In the genomic region with DNA sequence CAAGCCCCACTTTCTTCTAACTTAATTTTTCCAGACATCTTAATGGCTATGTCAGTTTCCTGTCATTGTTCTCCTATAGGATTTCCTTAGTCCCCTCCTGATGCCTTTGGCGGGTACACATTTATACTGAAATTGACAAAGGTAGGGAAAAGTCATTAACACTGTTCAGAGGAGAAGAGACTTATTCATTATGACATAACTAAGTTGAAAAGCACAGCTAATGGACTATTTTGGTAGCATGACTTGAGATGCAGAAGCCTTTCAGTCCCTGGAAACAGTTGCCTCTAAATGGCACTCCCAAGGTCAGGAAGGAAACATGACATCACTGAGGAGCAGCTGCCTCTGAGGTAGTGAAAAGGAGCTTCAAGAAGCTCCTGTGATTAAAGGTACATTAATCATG, we compare ENCODE assay signal across 22 cellular contexts.
A peak's percentile ranks its signal among the peaks of the same experiment; 100 is the strongest.
DNase-seq lines count a peak whose midpoint lies in the region; ATAC-seq, FAIRE-seq and TF ChIP-seq lines count a peak whose summit lies in the region.
"Had no signal": no experiment of that assay in that cellular context is flagged by ENCODE, and none has a peak within 500 bp of the region (broad histone marks: within the 10 kb centered on the region; RNA-seq: fewer than 3 reads in every experiment).

No MANE protein-coding gene starts in this region.

- TF ChIP-seq CTCF in SK-N-SH (IDR thresholded peaks at IDR 0.05) (no peak), bronchial epithelial cell (IDR thresholded peaks at IDR 0.05; ENCODE audit: insufficient read depth, low read length, severe bottlenecking) (no peak), lower lobe of right lung (IDR thresholded peaks at IDR 0.05) (no peak)

- TF ChIP-seq RAD21 in SK-N-SH (IDR thresholded peaks at IDR 0.05; ENCODE audit: low read length), result no peak

- H3K36me3 ChIP-seq in SK-N-SH (replicated peaks in 1 of 2; ENCODE audit: control insufficient read depth in 1 of 2, insufficient read depth in 2 of 2, low read length in 1 of 2), result no peaks in the 10 kb centered on the region
- no peaks in the 10 kb centered on the region for H3K36me3 ChIP-seq in bronchial epithelial cell (ENCODE audit: control insufficient read depth, insufficient read depth, low read length)
- no peaks in the 10 kb centered on the region for H3K36me3 ChIP-seq in skeletal muscle tissue (ENCODE audit: control insufficient read depth in 3 of 3, insufficient read depth in 3 of 3, low read length in 3 of 3)
- no peaks in the 10 kb centered on the region for H3K36me3 ChIP-seq in lower lobe of right lung
- H3K36me3 ChIP-seq: Peyer's patch, WERI-Rb-1 had no signal

- H4K20me1 ChIP-seq in SK-N-SH (ENCODE audit: insufficient read depth), result no peaks in the 10 kb centered on the region

- WGBS in SK-N-SH (ENCODE audit: low lambda C conversion rate), result 70% methylated on average over 1 of the region's 1 CpG

- no peak overlapping the region for H2AFZ ChIP-seq in SK-N-SH (ENCODE audit: low read depth)

- H3K4me1 ChIP-seq in SK-N-SH (ENCODE audit: control insufficient read depth in 1 of 2, insufficient read depth in 2 of 2, low read depth in 1 of 2, low read length in 1 of 2), result peaks cover 0 to 8% of the 10 kb centered on the region in 2 experiments; a peak in 1 of 4 replicates
- peaks cover 0 to 4% (median 0%) of the 10 kb centered on the region in 3 donors for H3K4me1 ChIP-seq in skeletal muscle tissue (ENCODE audit: control insufficient read depth in 3 of 3, insufficient read depth in 3 of 3, low read length in 3 of 3)
- H3K4me1 ChIP-seq in lower lobe of right lung, result no peaks in the 10 kb centered on the region
- H3K4me1 ChIP-seq: body of pancreas, Peyer's patch had no signal

- H3K9me2 ChIP-seq in SK-N-SH, result no peaks in the 10 kb centered on the region

- H3F3A ChIP-seq in SK-N-SH (replicated peaks; ENCODE audit: insufficient read depth), result peaks cover 4% of the 10 kb centered on the region

- H3K27me3 ChIP-seq in SK-N-SH (ENCODE audit: insufficient read depth), result no peaks in the 10 kb centered on the region
- H3K27me3 ChIP-seq in bronchial epithelial cell (ENCODE audit: control insufficient read depth, insufficient read depth, low read length), result no peaks in the 10 kb centered on the region
- H3K27me3 ChIP-seq in skeletal muscle tissue (ENCODE audit: control insufficient read depth in 3 of 3, insufficient read depth in 3 of 3, low read length in 3 of 3), result no peaks in the 10 kb centered on the region
- H3K27me3 ChIP-seq in lower lobe of right lung (ENCODE audit: low read depth), result no peaks in the 10 kb centered on the region
- H3K27me3 ChIP-seq: body of pancreas, Peyer's patch had no signal

- no peak for TF ChIP-seq EP300 in SK-N-SH (IDR thresholded peaks at IDR 0.05; ENCODE audit: borderline replicate concordance in 1 of 2, low read depth in 1 of 2, low read length in 1 of 2)

- CTCF ChIA-PET in SK-N-SH (lab: Yijun Ruan, JAX), result no interaction called here

- POLR2A ChIA-PET in SK-N-SH (lab: Yijun Ruan, JAX), result no interaction called here

- H3K9ac ChIP-seq in SK-N-SH, result no peak overlapping the region; the same call in 1 of the 2 replicates
- no peak overlapping the region for H3K9ac ChIP-seq in skeletal muscle tissue (ENCODE audit: low read depth in 1 of 3, low read length in 3 of 3)

- no peak overlapping the region for H3K4me2 ChIP-seq in SK-N-SH

- FAIRE-seq in bronchial epithelial cell (lab: Jason Lieb, UNC), result no peak
- FAIRE-seq: G401.6, keratinocyte had no signal

- DNase-seq in SK-N-SH (no peak), bronchial epithelial cell (ENCODE audit: low read depth) (peak; percentile 38), kidney glomerular epithelial cell (lab: John Stamatoyannopoulos, UW) (peak; percentile 20), lower lobe of right lung (no peak)
- DNase-seq: ACHN; activated gamma-delta T cell treated with Interleukin-2 at 50 U/mL for 16 hours; body of pancreas; CD8-positive, alpha-beta T cell; glutamatergic neuron; naive thymus-derived CD4-positive, alpha-beta T cell; NCI-H1694 treated with DMSO at 0.1 percent for 48 hours; NCI-H526 treated with DMSO at 0.1 percent for 48 hours; Peyer's patch; substantia nigra; T-cell; WERI-Rb-1 had no signal

- ATAC-seq in SK-N-SH treated with all-trans-retinoic acid at 6 μM for 48 hours (0 out of 3 replicates have a peak, but pooled peaks have one; percentile 39), lower lobe of right lung (no peak), HG03439 (IDR thresholded peaks at IDR 0.05; ENCODE audit: unreplicated experiment) (no peak), HG02759 (IDR thresholded peaks at IDR 0.05; ENCODE audit: unreplicated experiment) (no peak)
- ATAC-seq: body of pancreas; CD8-positive, alpha-beta T cell; naive thymus-derived CD4-positive, alpha-beta T cell; T-cell had no signal

- no peaks in the 10 kb centered on the region for H3K9me3 ChIP-seq in SK-N-SH
- H3K9me3 ChIP-seq in skeletal muscle tissue (ENCODE audit: control insufficient read depth in 3 of 3, low read length in 3 of 3), result no peaks in the 10 kb centered on the region
- no peaks in the 10 kb centered on the region for H3K9me3 ChIP-seq in lower lobe of right lung
- H3K9me3 ChIP-seq: body of pancreas, Peyer's patch had no signal

- intact Hi-C loops in lower lobe of right lung (cut with DNase I), result no loop called here

- peak overlapping the region in 1 of 2 experiments; percentile 65; a peak in 2 of 4 replicates for H3K27ac ChIP-seq in SK-N-SH (ENCODE audit: low read depth in 2 of 2, low read length in 1 of 2)
- H3K27ac ChIP-seq in skeletal muscle tissue (ENCODE audit: low read depth, low read length), result peak overlapping the region; percentile 45
- no peak overlapping the region for H3K27ac ChIP-seq in lower lobe of right lung
- H3K27ac ChIP-seq: body of pancreas, Peyer's patch, WERI-Rb-1 had no signal

- H3K79me2 ChIP-seq in SK-N-SH (ENCODE audit: insufficient read depth), result no peaks in the 10 kb centered on the region

- H3K4me3 ChIP-seq in SK-N-SH (ENCODE audit: low read depth in 2 of 2, low read length in 1 of 2) (no peak overlapping the region), bronchial epithelial cell (ENCODE audit: low read depth, low read length) (no peak overlapping the region), skeletal muscle tissue (ENCODE audit: low read length in 3 of 3) (no peak overlapping the region), lower lobe of right lung (no peak overlapping the region)
- H3K4me3 ChIP-seq: body of pancreas, Peyer's patch had no signal

TF ChIP-seq in SK-N-SH treated with all-trans-retinoic acid at 6 μM for 48 hours, 23 proteins besides CTCF, POLR2A, EP300 and RAD21:
- peak; percentile 22; the same call in 1 of the 2 replicates for TF ChIP-seq ISL1 (CRISPR knock-in tag; IDR thresholded peaks at IDR 0.05)
- TF ChIP-seq ESRRG (CRISPR knock-in tag; IDR thresholded peaks at IDR 0.05), result no peak

TF ChIP-seq in SK-N-SH, 30 proteins besides CTCF, POLR2A, EP300 and RAD21:
- TF ChIP-seq, protein P1, sequence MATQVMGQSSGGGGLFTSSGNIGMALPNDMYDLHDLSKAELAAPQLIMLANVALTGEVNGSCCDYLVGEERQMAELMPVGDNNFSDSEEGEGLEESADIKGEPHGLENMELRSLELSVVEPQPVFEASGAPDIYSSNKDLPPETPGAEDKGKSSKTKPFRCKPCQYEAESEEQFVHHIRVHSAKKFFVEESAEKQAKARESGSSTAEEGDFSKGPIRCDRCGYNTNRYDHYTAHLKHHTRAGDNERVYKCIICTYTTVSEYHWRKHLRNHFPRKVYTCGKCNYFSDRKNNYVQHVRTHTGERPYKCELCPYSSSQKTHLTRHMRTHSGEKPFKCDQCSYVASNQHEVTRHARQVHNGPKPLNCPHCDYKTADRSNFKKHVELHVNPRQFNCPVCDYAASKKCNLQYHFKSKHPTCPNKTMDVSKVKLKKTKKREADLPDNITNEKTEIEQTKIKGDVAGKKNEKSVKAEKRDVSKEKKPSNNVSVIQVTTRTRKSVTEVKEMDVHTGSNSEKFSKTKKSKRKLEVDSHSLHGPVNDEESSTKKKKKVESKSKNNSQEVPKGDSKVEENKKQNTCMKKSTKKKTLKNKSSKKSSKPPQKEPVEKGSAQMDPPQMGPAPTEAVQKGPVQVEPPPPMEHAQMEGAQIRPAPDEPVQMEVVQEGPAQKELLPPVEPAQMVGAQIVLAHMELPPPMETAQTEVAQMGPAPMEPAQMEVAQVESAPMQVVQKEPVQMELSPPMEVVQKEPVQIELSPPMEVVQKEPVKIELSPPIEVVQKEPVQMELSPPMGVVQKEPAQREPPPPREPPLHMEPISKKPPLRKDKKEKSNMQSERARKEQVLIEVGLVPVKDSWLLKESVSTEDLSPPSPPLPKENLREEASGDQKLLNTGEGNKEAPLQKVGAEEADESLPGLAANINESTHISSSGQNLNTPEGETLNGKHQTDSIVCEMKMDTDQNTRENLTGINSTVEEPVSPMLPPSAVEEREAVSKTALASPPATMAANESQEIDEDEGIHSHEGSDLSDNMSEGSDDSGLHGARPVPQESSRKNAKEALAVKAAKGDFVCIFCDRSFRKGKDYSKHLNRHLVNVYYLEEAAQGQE (IDR thresholded peaks at IDR 0.05; ENCODE audit: low read depth, low read length), result no peak
- TF ChIP-seq RFX5 (IDR thresholded peaks at IDR 0.05; ENCODE audit: low read length), result no peak

Comparison
In these comparisons a context has a peak if more than half of its experiments do, and no peak if none do; other contexts are left out.
1. DNase-seq: peak in bronchial epithelial cell (single experiment) and kidney glomerular epithelial cell (single experiment); none in SK-N-SH (single experiment) and lower lobe of right lung (single experiment).